ENCODE assay signal across 14 cellular contexts in genomic region chr2:69554568-69554967, GRCh38.
A peak's percentile ranks its signal among the peaks of the same experiment; 100 is the strongest.
DNase-seq lines count a peak whose midpoint lies in the region; ATAC-seq and TF ChIP-seq lines count a peak whose summit lies in the region.
"Had no signal": no experiment of that assay in that cellular context is flagged by ENCODE, and none has a peak within 500 bp of the region (broad histone marks: within the 10 kb centered on the region; RNA-seq: fewer than 3 reads in every experiment).

No MANE protein-coding gene starts in this region.

- H3K36me3 Mint-ChIP-seq in Caco-2 (ENCODE audit: insufficient read depth, unreplicated experiment), result peaks cover 19% of the 10 kb centered on the region

- H3K27me3 ChIP-seq in heart left ventricle (no peaks in the 10 kb centered on the region), tibial nerve (no peaks in the 10 kb centered on the region), Caco-2 (replicated peaks; ENCODE audit: control insufficient read depth, insufficient read depth, low read length) (no peaks in the 10 kb centered on the region)
- H3K27me3 ChIP-seq: breast epithelium had no signal

- no peaks in the 10 kb centered on the region for H3K9me3 Mint-ChIP-seq in Caco-2 (ENCODE audit: unreplicated experiment)

- peak overlapping the region in 8 of 12 donors; percentile 1 to 71 (median 30) for H3K27ac ChIP-seq in heart left ventricle
- peak overlapping the region; percentile 45 for H3K27ac ChIP-seq in epithelial cell of prostate
- peak overlapping the region in 3 of 4 donors; percentile 13 to 62 (median 43) for H3K27ac ChIP-seq in tibial nerve
- H3K27ac ChIP-seq: parathyroid adenoma had no signal

- H3K4me1 ChIP-seq in heart left ventricle (peaks cover 8 to 41% (median 21%) of the 10 kb centered on the region in 12 donors), tibial nerve (peaks cover 0 to 16% (median 0%) of the 10 kb centered on the region in 4 donors), Caco-2 (peaks cover 12% of the 10 kb centered on the region)
- H3K4me1 ChIP-seq: breast epithelium had no signal

- H3K9me3 ChIP-seq in heart left ventricle, result no peaks in the 10 kb centered on the region
- H3K9me3 ChIP-seq in tibial nerve, result no peaks in the 10 kb centered on the region
- H3K9me3 ChIP-seq in Caco-2, result no peaks in the 10 kb centered on the region
- H3K9me3 ChIP-seq: breast epithelium had no signal

- ATAC-seq in heart left ventricle (no peak), HG03442 (IDR thresholded peaks at IDR 0.05; ENCODE audit: unreplicated experiment) (peak; percentile 25)

- no peak overlapping the region for H3K27ac Mint-ChIP-seq in Caco-2 (ENCODE audit: unreplicated experiment)

- 66 to 85% (median 76%) methylated on average over 4 of the region's 4 CpGs for WGBS in heart left ventricle, 4 donors
- WGBS in tibial nerve, 2 donors, result 78 to 84% methylated on average over 4 of the region's 4 CpGs

- H3K4me3 ChIP-seq in heart left ventricle (no peak overlapping the region), tibial nerve (no peak overlapping the region), Caco-2 (ENCODE audit: low read depth, low read length) (no peak overlapping the region)
- H3K4me3 ChIP-seq: breast epithelium had no signal

- H3K4me1 Mint-ChIP-seq in Caco-2 (ENCODE audit: low read depth, unreplicated experiment), result peaks cover 19% of the 10 kb centered on the region

- no peak for TF ChIP-seq EP300 in tibial nerve (IDR thresholded peaks at IDR 0.05)

- CTCF ChIA-PET in Caco-2 (lab: Charles Lee), result no interaction called here

- BruUV-seq in Caco-2 (replicated peaks; lab: Mats Ljungman, UMichigan), result no TSS peak

- DNase-seq in heart left ventricle (no peak), cardiac septum (ENCODE audit: low spot score) (no peak), epithelial cell of prostate (ENCODE audit: low read depth, low spot score) (no peak), tibial nerve (ENCODE audit: low spot score in 2 of 2) (no peak), UCSD-AML1 (lab: John Stamatoyannopoulos, UW; ENCODE audit: unreplicated experiment) (no peak), erythroblast (lab: John Stamatoyannopoulos, UW) (no peak), Caco-2 (no peak)
- DNase-seq: activated T-cell treated with anti-CD3 and anti-CD28 coated beads, Interleukin-2, amount 50 U/mL, for 1 hour; mesendoderm; NCI-H1694 treated with DMSO at 0.1 percent for 48 hours; RPMI8226 had no signal

- peaks cover 0 to 8% (median 4%) of the 10 kb centered on the region in 9 donors for H3K36me3 ChIP-seq in heart left ventricle
- peaks cover 0 to 9% (median 0%) of the 10 kb centered on the region in 3 donors for H3K36me3 ChIP-seq in tibial nerve
- H3K36me3 ChIP-seq in Caco-2 (ENCODE audit: control insufficient read depth, insufficient read depth, low read length), result no peaks in the 10 kb centered on the region
- H3K36me3 ChIP-seq: breast epithelium had no signal

- POLR2A ChIA-PET in Caco-2 (lab: Charles Lee), result no interaction called here

- intact Hi-C loops in heart left ventricle (cut with DNase I) (loop anchor here in 2 of 10 donors (10.0 kb wide), 1 partner anchor 260 kb away; no protein-coding TSS in a partner anchor), cardiac septum (cut with DNase I) (no loop called here), Caco-2 (cut with micrococcal nuclease; ENCODE audit: unreplicated experiment) (no loop called here)

- no peak overlapping the region for H3K4me3 Mint-ChIP-seq in Caco-2 (ENCODE audit: unreplicated experiment)

- H3K27me3 Mint-ChIP-seq in Caco-2 (ENCODE audit: insufficient read depth, unreplicated experiment), result no peaks in the 10 kb centered on the region

- TF ChIP-seq CTCF in heart left ventricle (IDR thresholded peaks at IDR 0.05) (no peak), tibial nerve (IDR thresholded peaks at IDR 0.05) (no peak), Caco-2 (IDR thresholded peaks at IDR 0.05; ENCODE audit: insufficient read depth in 1 of 2, low read depth in 1 of 2, low read length in 1 of 2, severe bottlenecking in 1 of 2, unreplicated experiment in 1 of 2) (no peak)

- no peak for TF ChIP-seq POLR2A in heart left ventricle (IDR thresholded peaks at IDR 0.05)
- no peak for TF ChIP-seq POLR2A in tibial nerve (IDR thresholded peaks at IDR 0.05)
- no peak for TF ChIP-seq POLR2A in erythroblast (IDR thresholded peaks at IDR 0.05; ENCODE audit: low read length)
